ENCODE assay signal across 1 cellular context in genomic region chr1:160652065-160652641, GRCh38.
TF ChIP-seq lines count a peak whose summit lies in the region.

No MANE protein-coding gene starts in this region.

TF ChIP-seq in WTC11, 78 proteins besides CTCF, POLR2A, EP300 and RAD21 (continued from another document):
- peak; percentile 86; the same call in 1 of the 2 replicates for TF ChIP-seq ZNF532 (CRISPR knock-in tag; IDR thresholded peaks at IDR 0.05; ENCODE audit: borderline replicate concordance)
- TF ChIP-seq FOXK1 (CRISPR knock-in tag; IDR thresholded peaks at IDR 0.05), result peak; percentile 78
- TF ChIP-seq USF2 (CRISPR knock-in tag; IDR thresholded peaks at IDR 0.05), result peak; percentile 76
- TF ChIP-seq ZSCAN18 (CRISPR knock-in tag; IDR thresholded peaks at IDR 0.05), result peak; percentile 79
- TF ChIP-seq GRHL2 (CRISPR knock-in tag; IDR thresholded peaks at IDR 0.05; ENCODE audit: insufficient replicate concordance, severe bottlenecking), result peak; percentile 10
- TF ChIP-seq SP1 (CRISPR knock-in tag; conservative IDR thresholded peaks at IDR 0.05), result peak; percentile 71
- TF ChIP-seq MYBL2 (CRISPR knock-in tag; IDR thresholded peaks at IDR 0.05), result 0 out of 2 replicates have a peak, but pooled peaks have one; percentile 45
- TF ChIP-seq ZNF671 (CRISPR knock-in tag; IDR thresholded peaks at IDR 0.05), result peak; percentile 56; the same call in 1 of the 2 replicates
- 0 out of 2 replicates have a peak, but pooled peaks have one; percentile 37 for TF ChIP-seq ZBTB21 (CRISPR knock-in tag; IDR thresholded peaks at IDR 0.05; ENCODE audit: borderline replicate concordance)
- TF ChIP-seq MAX (CRISPR knock-in tag; IDR thresholded peaks at IDR 0.05), result peak; percentile 88
- peak; percentile 73; the same call in 1 of the 2 replicates for TF ChIP-seq ERG (CRISPR knock-in tag; IDR thresholded peaks at IDR 0.05)
- TF ChIP-seq FOXP4 (CRISPR knock-in tag; IDR thresholded peaks at IDR 0.05), result peak; percentile 69; the same call in 1 of the 2 replicates
- TF ChIP-seq ZNF425 (CRISPR knock-in tag; conservative IDR thresholded peaks at IDR 0.05), result 0 out of 2 replicates have a peak, but pooled peaks have one; percentile 82
- peak; percentile 93; the same call in 1 of the 2 replicates for TF ChIP-seq ESRRA (CRISPR knock-in tag; IDR thresholded peaks at IDR 0.05; ENCODE audit: borderline replicate concordance)
- TF ChIP-seq ZNF423 (CRISPR knock-in tag; IDR thresholded peaks at IDR 0.05), result peak; percentile 64; the same call in 1 of the 2 replicates
- peak; percentile 68 for TF ChIP-seq USF1 (CRISPR knock-in tag; IDR thresholded peaks at IDR 0.05)
- TF ChIP-seq ZNF281 (CRISPR knock-in tag; IDR thresholded peaks at IDR 0.05), result peak; percentile 66; the same call in 1 of the 2 replicates
- TF ChIP-seq ATF3 (CRISPR knock-in tag; conservative IDR thresholded peaks at IDR 0.05), result 0 out of 2 replicates have a peak, but pooled peaks have one; percentile 26
